In genomic region chr12:132144115-132145071, GRCh38 we compare ENCODE assay signal across 8 cellular contexts. TPM values are rescaled to one million over a fixed set of nuclear protein-coding genes. Genes with fewer than 3 reads are reported as not detected.
DNase-seq lines count a peak whose midpoint lies in the region; ATAC-seq and TF ChIP-seq lines count a peak whose summit lies in the region.

Gene DDX51 (minus strand): TSS chr12:132144319. CDS start chr12:132144296, 23 bp downstream.
Gene NOC4L (plus strand): TSS chr12:132144457. CDS start chr12:132144489, 32 bp downstream.

- H3K9me3 Mint-ChIP-seq in activated naive CD8-positive, alpha-beta T cell treated with anti-CD3 and anti-CD28 coated beads, Interleukin-2, amount 50 U/mL, for 24 hours, result no peaks in the 10 kb centered on the region
- H3K9me3 Mint-ChIP-seq in type B pancreatic cell, result no peaks in the 10 kb centered on the region

- H3K36me3 ChIP-seq in heart left ventricle, result peaks cover 0 to 49% (median 30%) of the 10 kb centered on the region in 9 donors

- H3K4me3 ChIP-seq in GM12875 (ENCODE audit: low read depth, low read length), result peak within 1 kb of the TSS; percentile 97
- H3K4me3 ChIP-seq in heart left ventricle, result peak within 1 kb of the TSS; percentile 77 to 99 (median 92)

- peaks cover 29% of the 10 kb centered on the region for H3K4me1 Mint-ChIP-seq in activated naive CD8-positive, alpha-beta T cell treated with anti-CD3 and anti-CD28 coated beads, Interleukin-2, amount 50 U/mL, for 24 hours
- H3K4me1 Mint-ChIP-seq in type B pancreatic cell (ENCODE audit: unreplicated experiment), result peaks cover 11% of the 10 kb centered on the region

- intact Hi-C loops in heart left ventricle (cut with DNase I), result no loop called here

- no peaks in the 10 kb centered on the region for H3K27me3 ChIP-seq in heart left ventricle

- TF ChIP-seq CTCF in GM12875 (IDR thresholded peaks at IDR 0.05; ENCODE audit: borderline replicate concordance, insufficient read depth, low read depth, low read length), result no peak
- no peak for TF ChIP-seq CTCF in heart left ventricle (IDR thresholded peaks at IDR 0.05)
- TF ChIP-seq CTCF in type B pancreatic cell (conservative IDR thresholded peaks at IDR 0.05), result no peak

- peaks cover 2% of the 10 kb centered on the region for H3K27me3 Mint-ChIP-seq in activated naive CD8-positive, alpha-beta T cell treated with anti-CD3 and anti-CD28 coated beads, Interleukin-2, amount 50 U/mL, for 24 hours
- H3K27me3 Mint-ChIP-seq in type B pancreatic cell, result no peaks in the 10 kb centered on the region

- peaks cover 11% of the 10 kb centered on the region for H3K36me3 Mint-ChIP-seq in activated naive CD8-positive, alpha-beta T cell treated with anti-CD3 and anti-CD28 coated beads, Interleukin-2, amount 50 U/mL, for 24 hours (ENCODE audit: low read depth)
- peaks cover 6% of the 10 kb centered on the region for H3K36me3 Mint-ChIP-seq in type B pancreatic cell

- TF ChIP-seq POLR2A in heart left ventricle (IDR thresholded peaks at IDR 0.05), result peak in 1 of 2 donors; percentile 81

- DNase-seq in NCI-H1417 (lab: John Stamatoyannopoulos, UW) (peak; percentile 95 to 97 (median 97)), SW480 (ENCODE audit: low spot score) (peak; percentile 86), heart left ventricle (peak; percentile 93 to 96 (median 96)), pons (ENCODE audit: low spot score) (peak; percentile 83), type B pancreatic cell (ENCODE audit: extremely low spot score, unreplicated experiment) (peak; percentile 97)
- peak; percentile 98 for DNase-seq in activated naive CD8-positive, alpha-beta T cell treated with anti-CD3 and anti-CD28 coated beads, Interleukin-2, amount 50 U/mL, for 24 hours

- H3K4me3 Mint-ChIP-seq in activated naive CD8-positive, alpha-beta T cell treated with anti-CD3 and anti-CD28 coated beads, Interleukin-2, amount 50 U/mL, for 24 hours, result peak within 1 kb of the TSS; percentile 89
- H3K4me3 Mint-ChIP-seq in type B pancreatic cell, result peak within 1 kb of the TSS; percentile 94

- 0 to 1% (median 1%) methylated on average over 8 to 113 of the region's 113 CpGs for WGBS in heart left ventricle, 4 donors

- H3K4me1 ChIP-seq in heart left ventricle, result peaks cover 3 to 32% (median 21%) of the 10 kb centered on the region in 12 donors

- no peaks in the 10 kb centered on the region for H3K9me3 ChIP-seq in heart left ventricle

- peak within 1 kb of the TSS; percentile 94 for H3K27ac Mint-ChIP-seq in activated naive CD8-positive, alpha-beta T cell treated with anti-CD3 and anti-CD28 coated beads, Interleukin-2, amount 50 U/mL, for 24 hours
- H3K27ac Mint-ChIP-seq in type B pancreatic cell, result peak within 1 kb of the TSS; percentile 91

- peak within 1 kb of the TSS in 11 of 12 donors; percentile 58 to 91 (median 84) for H3K27ac ChIP-seq in heart left ventricle

- ATAC-seq in HG02759 (IDR thresholded peaks at IDR 0.05; ENCODE audit: unreplicated experiment) (peak; percentile 89), heart left ventricle (peak; percentile 80 to 94 (median 89))
- ATAC-seq in activated naive CD8-positive, alpha-beta T cell treated with anti-CD3 and anti-CD28 coated beads, Interleukin-2, amount 50 U/mL, for 24 hours, result peak; percentile 90

RNA-seq across cellular contexts. Expression of gene DDX51, which starts in this region (rescaled TPM):
- total RNA-seq in heart left ventricle (1 to 10 TPM; 4.1 to 9.9 (median 8.5) TPM), type B pancreatic cell (ENCODE audit: low replicate concordance) (22.1 and 30.5 TPM in 2 replicates)
- 10 to 100 TPM; 12.8 to 14.7 TPM for polyA plus RNA-seq in heart left ventricle

RNA-seq across cellular contexts. Expression of gene NOC4L, which starts in this region (rescaled TPM):
- total RNA-seq in heart left ventricle, result 10 to 100 TPM in 4 of 9 donors, 1 to 10 TPM in 5; 7.9 to 14.5 (median 9.6) TPM
- polyA plus RNA-seq in heart left ventricle, result 10 to 100 TPM; 10.9 to 21.1 TPM
- total RNA-seq in type B pancreatic cell (ENCODE audit: low replicate concordance), result 23.9 and 27.8 TPM in 2 replicates

Comparison
In these comparisons a context has a peak if more than half of its experiments do, and no peak if none do; other contexts are left out.
1. Peak in every context shown above with its lines: DNase-seq, ATAC-seq, H3K4me3 ChIP-seq and H3K27ac ChIP-seq.